In the genomic region with DNA sequence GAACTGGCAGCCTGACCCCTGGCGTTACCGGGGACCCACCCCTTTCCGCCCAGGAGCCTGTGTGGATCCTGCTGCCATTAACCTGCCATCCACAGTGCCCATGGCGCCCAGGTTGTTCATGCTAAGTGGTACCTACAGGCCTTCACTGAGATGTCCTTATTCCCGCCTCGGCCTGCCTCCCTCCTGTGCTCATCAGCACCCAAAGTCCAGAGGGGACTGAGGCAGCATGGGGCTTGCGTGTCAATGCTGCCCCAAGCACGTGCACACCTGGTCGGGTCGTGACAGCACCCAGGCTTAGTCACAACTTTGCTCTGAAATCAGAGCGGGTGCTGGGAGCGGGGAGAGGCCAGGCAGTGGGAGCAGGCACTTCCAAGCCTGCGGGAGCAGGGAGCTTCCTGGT, we compare ENCODE assay signal across 33 cellular contexts.
"Had no signal": no experiment of that assay in that cellular context is flagged by ENCODE, and none has a peak within 500 bp of the region (broad histone marks: within the 10 kb centered on the region; RNA-seq: fewer than 3 reads in every experiment).

No MANE protein-coding gene starts in this region.

- H3K4me3 Mint-ChIP-seq: activated B cell treated with CpG ODN at 0.5 μM for 24 hours; activated CD4-positive, alpha-beta T cell treated with anti-CD3 and anti-CD28 coated beads, Interleukin-2, amount 10 ng/mL, durations not matched to agents 7 days and 5 days; activated naive CD4-positive, alpha-beta T cell treated with anti-CD3 and anti-CD28 coated beads, Interleukin-2, amount 10 ng/mL, durations not matched to agents 7 days and 5 days; activated naive CD8-positive, alpha-beta T cell treated with anti-CD3 and anti-CD28 coated beads, Interleukin-2, amount 50 U/mL, for 24 hours; activated T-cell treated with anti-CD3 and anti-CD28 coated beads, Interleukin-2, amount 50 U/mL, for 72 hours had no signal

- H3K4me1 ChIP-seq: colonic mucosa had no signal

- H3K27ac ChIP-seq: adrenal gland, body of pancreas, colonic mucosa, epithelial cell of prostate, esophagus squamous epithelium, gastroesophageal sphincter, heart right ventricle, WERI-Rb-1 had no signal

- H3K4me3 ChIP-seq: adrenal gland, body of pancreas, colonic mucosa, esophagus squamous epithelium, gastroesophageal sphincter, heart right ventricle had no signal

- DNase-seq: activated B cell treated with CpG ODN at 0.5 μM for 24 hours; activated CD4-positive, alpha-beta memory T cell treated with anti-CD3 and anti-CD28 coated beads, Interleukin-2, amount 10 ng/mL, durations not matched to agents 7 days and 5 days; activated CD4-positive, alpha-beta T cell treated with anti-CD3 and anti-CD28 coated beads, Interleukin-2, amount 10 ng/mL, durations not matched to agents 7 days and 5 days; activated CD4-positive, alpha-beta T cell treated with anti-CD3 and anti-CD28 coated beads, Interleukin-2, amount 50 U/mL, for 4 hours; activated CD8-positive, alpha-beta memory T cell treated with anti-CD3 and anti-CD28 coated beads, Interleukin-2, amount 50 U/mL, for 48 hours; activated gamma-delta T cell; activated naive CD4-positive, alpha-beta T cell; activated naive CD4-positive, alpha-beta T cell treated with anti-CD3 and anti-CD28 coated beads, Interleukin-2, amount 10 ng/mL, durations not matched to agents 7 days and 5 days; activated naive CD8-positive, alpha-beta T cell treated with anti-CD3 and anti-CD28 coated beads, Interleukin-2, amount 50 U/mL, for 24 hours; activated T-cell treated with anti-CD3 and anti-CD28 coated beads for 4 hours; activated T-cell treated with anti-CD3 and anti-CD28 coated beads, Interleukin-2, amount 50 U/mL, for 24 hours; activated T-cell treated with anti-CD3 and anti-CD28 coated beads, Interleukin-2, amount 50 U/mL, for 72 hours; amygdala; aorta; body of pancreas; caudate nucleus; colonic mucosa; effector CD8-positive, alpha-beta T cell; esophagus squamous epithelium; foreskin melanocyte; heart right ventricle; T-cell; T1000; WERI-Rb-1 had no signal

- H3K27ac Mint-ChIP-seq: activated CD4-positive, alpha-beta memory T cell treated with anti-CD3 and anti-CD28 coated beads, Interleukin-2, amount 10 ng/mL, durations not matched to agents 7 days and 5 days; activated CD4-positive, alpha-beta T cell treated with anti-CD3 and anti-CD28 coated beads, Interleukin-2, amount 10 ng/mL, durations not matched to agents 7 days and 5 days; activated naive CD4-positive, alpha-beta T cell treated with anti-CD3 and anti-CD28 coated beads, Interleukin-2, amount 10 ng/mL, durations not matched to agents 7 days and 5 days; activated T-cell treated with anti-CD3 and anti-CD28 coated beads, Interleukin-2, amount 50 U/mL, for 72 hours; T-helper 1 cell treated with Interleukin-12 subunit alpha and Interleukin-12 subunit beta and Interleukin-4 antibody, amounts not matched to agents 30 μg/mL and 1 μg/mL, for 36 hours; T-helper 2 cell treated with Interferon-gamma antibody and Interleukin-4, amounts not matched to agents 5 μg/mL and 100 μg/mL, for 36 hours had no signal

- H3K36me3 ChIP-seq: adrenal gland, colonic mucosa had no signal

- FAIRE-seq: endometrium, endothelial cell of umbilical vein had no signal

- ATAC-seq: activated CD4-positive, CD25-positive, alpha-beta regulatory T cell treated with anti-CD3 and anti-CD28 coated beads, Interleukin-2, amount 50 U/mL, for 24 hours; activated naive CD4-positive, alpha-beta T cell treated with anti-CD3 and anti-CD28 coated beads, Interleukin-2, amount 50 U/mL, for 72 hours; activated naive CD8-positive, alpha-beta T cell treated with anti-CD3 and anti-CD28 coated beads, Interleukin-2, amount 50 U/mL, for 24 hours; activated T-cell treated with anti-CD3 and anti-CD28 coated beads, Interleukin-2, amount 50 U/mL, for 72 hours; body of pancreas; gastroesophageal sphincter; heart right ventricle; T-cell had no signal

- H3K27me3 Mint-ChIP-seq: activated B cell treated with CpG ODN at 0.5 μM for 24 hours; activated CD4-positive, alpha-beta memory T cell treated with anti-CD3 and anti-CD28 coated beads, Interleukin-2, amount 10 ng/mL, durations not matched to agents 7 days and 5 days; activated CD4-positive, alpha-beta T cell treated with anti-CD3 and anti-CD28 coated beads, Interleukin-2, amount 10 ng/mL, durations not matched to agents 7 days and 5 days; activated T-cell treated with anti-CD3 and anti-CD28 coated beads, Interleukin-2, amount 50 U/mL, for 24 hours; T-cell had no signal

- H3K27me3 ChIP-seq: adrenal gland, body of pancreas, colonic mucosa, esophagus squamous epithelium, gastroesophageal sphincter, heart right ventricle had no signal

- H3K9me3 ChIP-seq: adrenal gland, body of pancreas, colonic mucosa, esophagus squamous epithelium, gastroesophageal sphincter had no signal
